8 cellular contexts compared by ENCODE assay signal in genomic region chr2:200373973-200374416, GRCh38.
A peak's percentile ranks its signal among the peaks of the same experiment; 100 is the strongest.
DNase-seq lines count a peak whose midpoint lies in the region; ATAC-seq and TF ChIP-seq lines count a peak whose summit lies in the region.

No MANE protein-coding gene starts in this region.

- H3K79me2 ChIP-seq in mesendoderm (ENCODE audit: control insufficient read depth, insufficient read depth, low read length), result peaks cover 53% of the 10 kb centered on the region

- TF ChIP-seq CTCF in liver (IDR thresholded peaks at IDR 0.05; ENCODE audit: low read depth, low read length, missing input control), result no peak
- no peak for TF ChIP-seq CTCF in uterus (IDR thresholded peaks at IDR 0.05)

- no peak overlapping the region for H2BK5ac ChIP-seq in mesendoderm (ENCODE audit: low read length)

- peak; percentile 32 to 50 for TF ChIP-seq RAD21 in liver (IDR thresholded peaks at IDR 0.05)

- DNase-seq in activated CD8-positive, alpha-beta memory T cell treated with anti-CD3 and anti-CD28 coated beads, Interleukin-2, amount 10 ng/mL, durations not matched to agents 7 days and 5 days, result peak; percentile 71
- no peak for DNase-seq in activated CD8-positive, alpha-beta memory T cell treated with anti-CD3 and anti-CD28 coated beads, Interleukin-2, amount 50 U/mL, for 48 hours
- peak; percentile 34 for DNase-seq in SW480 (ENCODE audit: low spot score)
- no peak for DNase-seq in mesendoderm
- no peak for DNase-seq in NCI-H446 (lab: John Stamatoyannopoulos, UW)
- no peak for DNase-seq in uterus

- peak overlapping the region in 2 of 3 donors; percentile 29 to 40 for H3K4me3 ChIP-seq in liver (ENCODE audit: low read depth in 1 of 3, low read length in 3 of 3)
- no peak overlapping the region for H3K4me3 ChIP-seq in mesendoderm (ENCODE audit: low read length)
- H3K4me3 ChIP-seq in uterus, result no peak overlapping the region

- no peak overlapping the region for H3K18ac ChIP-seq in mesendoderm (ENCODE audit: low read length)

- intact Hi-C loops in uterus (cut with DNase I; ENCODE audit: low total_unique reads), result no loop called here

- no peak overlapping the region for H4K5ac ChIP-seq in mesendoderm (ENCODE audit: low read length)

- H3K36me3 ChIP-seq in liver (ENCODE audit: control insufficient read depth in 4 of 4, insufficient read depth in 3 of 4, low read depth in 1 of 4, low read length in 3 of 4), result no peaks in the 10 kb centered on the region
- no peaks in the 10 kb centered on the region for H3K36me3 ChIP-seq in mesendoderm (ENCODE audit: control insufficient read depth, insufficient read depth, low read length)
- no peaks in the 10 kb centered on the region for H3K36me3 ChIP-seq in uterus

- 14% methylated on average over 5 of the region's 5 CpGs for WGBS in liver
- no CpG with 5 or more reads among the region's 5 CpGs for WGBS in mesendoderm (ENCODE audit: extremely low coverage, insufficient coverage, low lambda C conversion rate)

- H3K56ac ChIP-seq in mesendoderm (ENCODE audit: low read length), result no peak overlapping the region

- H3K4me2 ChIP-seq in mesendoderm (ENCODE audit: low read length), result no peak overlapping the region

- no peaks in the 10 kb centered on the region for H3K9me3 Mint-ChIP-seq in activated CD8-positive, alpha-beta memory T cell treated with anti-CD3 and anti-CD28 coated beads, Interleukin-2, amount 10 ng/mL, durations not matched to agents 7 days and 5 days (ENCODE audit: low read depth)

- CTCF ChIA-PET in activated CD8-positive, alpha-beta memory T cell treated with anti-CD3 and anti-CD28 coated beads, Interleukin-2, amount 10 ng/mL, durations not matched to agents 7 days and 5 days (lab: Charles Lee), result interaction anchor here (0.8 to 1.9 kb wide), 4 partner anchors 9 to 96 kb away, joined by 3 to 4 read pairs (median 3); no protein-coding TSS in a partner anchor

- no peak overlapping the region for H2BK15ac ChIP-seq in mesendoderm (replicated peaks; ENCODE audit: low read depth)

- no peak overlapping the region for H3K4ac ChIP-seq in mesendoderm (ENCODE audit: low read depth, low read length)

- H3K4me1 ChIP-seq in liver (ENCODE audit: control insufficient read depth in 4 of 4, insufficient read depth in 4 of 4, low read length in 3 of 4) (peaks cover 16 to 60% (median 55%) of the 10 kb centered on the region in 4 donors), mesendoderm (ENCODE audit: control insufficient read depth, low read depth, low read length) (peaks cover 19% of the 10 kb centered on the region), uterus (peaks cover 4 to 7% of the 10 kb centered on the region in 2 donors)

- H3K9ac ChIP-seq in liver (ENCODE audit: low read depth in 1 of 2, low read length in 2 of 2) (peak overlapping the region in 1 of 2 donors; percentile 17), mesendoderm (ENCODE audit: low read length) (no peak overlapping the region)

- H3K27me3 ChIP-seq in liver (ENCODE audit: control insufficient read depth in 4 of 4, insufficient read depth in 4 of 4, low read length in 3 of 4) (no peaks in the 10 kb centered on the region), mesendoderm (ENCODE audit: insufficient read depth, low read length, poor library complexity) (no peaks in the 10 kb centered on the region), uterus (no peaks in the 10 kb centered on the region)

- H3K4me1 Mint-ChIP-seq in activated CD8-positive, alpha-beta memory T cell treated with anti-CD3 and anti-CD28 coated beads, Interleukin-2, amount 10 ng/mL, durations not matched to agents 7 days and 5 days, result peaks cover 58% of the 10 kb centered on the region

- H3K4me3 Mint-ChIP-seq in activated CD8-positive, alpha-beta memory T cell treated with anti-CD3 and anti-CD28 coated beads, Interleukin-2, amount 10 ng/mL, durations not matched to agents 7 days and 5 days, result peak overlapping the region; percentile 90

- H2BK120ac ChIP-seq in mesendoderm (ENCODE audit: low read depth, low read length), result no peak overlapping the region

- H3K23ac ChIP-seq in mesendoderm (ENCODE audit: low read length), result no peak overlapping the region

- peaks cover 19% of the 10 kb centered on the region for H3K79me1 ChIP-seq in mesendoderm (ENCODE audit: low read length)

- ATAC-seq in activated CD8-positive, alpha-beta memory T cell treated with anti-CD3 and anti-CD28 coated beads, Interleukin-2, amount 10 ng/mL, durations not matched to agents 7 days and 5 days, result peak; percentile 94
- ATAC-seq in HG02884 (IDR thresholded peaks at IDR 0.05; ENCODE audit: unreplicated experiment), result peak; percentile 90

- H3K36me3 Mint-ChIP-seq in activated CD8-positive, alpha-beta memory T cell treated with anti-CD3 and anti-CD28 coated beads, Interleukin-2, amount 10 ng/mL, durations not matched to agents 7 days and 5 days, result peaks cover 20% of the 10 kb centered on the region

- no peaks in the 10 kb centered on the region for H3K27me3 Mint-ChIP-seq in activated CD8-positive, alpha-beta memory T cell treated with anti-CD3 and anti-CD28 coated beads, Interleukin-2, amount 10 ng/mL, durations not matched to agents 7 days and 5 days

- H3K27ac ChIP-seq in liver (ENCODE audit: low read depth in 1 of 2, low read length in 2 of 2), result peak overlapping the region; percentile 70 to 92
- no peak overlapping the region for H3K27ac ChIP-seq in mesendoderm (ENCODE audit: low read depth, low read length)
- no peak overlapping the region for H3K27ac ChIP-seq in uterus

- H3K27ac Mint-ChIP-seq in activated CD8-positive, alpha-beta memory T cell treated with anti-CD3 and anti-CD28 coated beads, Interleukin-2, amount 10 ng/mL, durations not matched to agents 7 days and 5 days, result peak overlapping the region; percentile 97

- H2AK5ac ChIP-seq in mesendoderm (ENCODE audit: low read length), result no peak overlapping the region

- TF ChIP-seq POLR2A in uterus (IDR thresholded peaks at IDR 0.05), result no peak

- no peak overlapping the region for H4K8ac ChIP-seq in mesendoderm (ENCODE audit: low read depth, low read length)

- no peaks in the 10 kb centered on the region for H3K9me3 ChIP-seq in liver (ENCODE audit: control insufficient read depth in 4 of 4, low read length in 3 of 4)
- no peaks in the 10 kb centered on the region for H3K9me3 ChIP-seq in uterus

TF ChIP-seq in liver, 16 proteins besides CTCF, POLR2A, EP300 and RAD21:
- peak; percentile 5 for TF ChIP-seq FOXA2 (IDR thresholded peaks at IDR 0.05)
- TF ChIP-seq HNF4G (IDR thresholded peaks at IDR 0.05), result no peak
- peak in 1 of 2 donors; percentile 39 for TF ChIP-seq RXRA (IDR thresholded peaks at IDR 0.05)
- TF ChIP-seq, protein P1, sequence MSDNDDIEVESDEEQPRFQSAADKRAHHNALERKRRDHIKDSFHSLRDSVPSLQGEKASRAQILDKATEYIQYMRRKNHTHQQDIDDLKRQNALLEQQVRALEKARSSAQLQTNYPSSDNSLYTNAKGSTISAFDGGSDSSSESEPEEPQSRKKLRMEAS (IDR thresholded peaks at IDR 0.05), result peak; percentile 31
- TF ChIP-seq, protein P2, sequence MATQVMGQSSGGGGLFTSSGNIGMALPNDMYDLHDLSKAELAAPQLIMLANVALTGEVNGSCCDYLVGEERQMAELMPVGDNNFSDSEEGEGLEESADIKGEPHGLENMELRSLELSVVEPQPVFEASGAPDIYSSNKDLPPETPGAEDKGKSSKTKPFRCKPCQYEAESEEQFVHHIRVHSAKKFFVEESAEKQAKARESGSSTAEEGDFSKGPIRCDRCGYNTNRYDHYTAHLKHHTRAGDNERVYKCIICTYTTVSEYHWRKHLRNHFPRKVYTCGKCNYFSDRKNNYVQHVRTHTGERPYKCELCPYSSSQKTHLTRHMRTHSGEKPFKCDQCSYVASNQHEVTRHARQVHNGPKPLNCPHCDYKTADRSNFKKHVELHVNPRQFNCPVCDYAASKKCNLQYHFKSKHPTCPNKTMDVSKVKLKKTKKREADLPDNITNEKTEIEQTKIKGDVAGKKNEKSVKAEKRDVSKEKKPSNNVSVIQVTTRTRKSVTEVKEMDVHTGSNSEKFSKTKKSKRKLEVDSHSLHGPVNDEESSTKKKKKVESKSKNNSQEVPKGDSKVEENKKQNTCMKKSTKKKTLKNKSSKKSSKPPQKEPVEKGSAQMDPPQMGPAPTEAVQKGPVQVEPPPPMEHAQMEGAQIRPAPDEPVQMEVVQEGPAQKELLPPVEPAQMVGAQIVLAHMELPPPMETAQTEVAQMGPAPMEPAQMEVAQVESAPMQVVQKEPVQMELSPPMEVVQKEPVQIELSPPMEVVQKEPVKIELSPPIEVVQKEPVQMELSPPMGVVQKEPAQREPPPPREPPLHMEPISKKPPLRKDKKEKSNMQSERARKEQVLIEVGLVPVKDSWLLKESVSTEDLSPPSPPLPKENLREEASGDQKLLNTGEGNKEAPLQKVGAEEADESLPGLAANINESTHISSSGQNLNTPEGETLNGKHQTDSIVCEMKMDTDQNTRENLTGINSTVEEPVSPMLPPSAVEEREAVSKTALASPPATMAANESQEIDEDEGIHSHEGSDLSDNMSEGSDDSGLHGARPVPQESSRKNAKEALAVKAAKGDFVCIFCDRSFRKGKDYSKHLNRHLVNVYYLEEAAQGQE (IDR thresholded peaks at IDR 0.05), result no peak
- TF ChIP-seq YY1 (IDR thresholded peaks at IDR 0.05), result peak; percentile 28
- no peak for TF ChIP-seq TAF1 (conservative IDR thresholded peaks at IDR 0.05)
- TF ChIP-seq JUND (IDR thresholded peaks at IDR 0.05), result peak; percentile 33 to 66
- TF ChIP-seq ATF3 (IDR thresholded peaks at IDR 0.05), result peak; percentile 67
- TF ChIP-seq GABPA (IDR thresholded peaks at IDR 0.05 in 1 of 2, conservative IDR thresholded peaks at IDR 0.05 in 1 of 2), result no peak
- TF ChIP-seq SP1 (IDR thresholded peaks at IDR 0.05), result no peak
- peak; percentile 21 to 38 for TF ChIP-seq HNF4A (conservative IDR thresholded peaks at IDR 0.05)
- no peak for TF ChIP-seq ZBTB33 (IDR thresholded peaks at IDR 0.05)
TF ChIP-seq in liver: peak in this region for 7.

Comparison
In these comparisons a context has a peak if more than half of its experiments do, and no peak if none do; other contexts are left out.
1. DNase-seq: peak in activated CD8-positive, alpha-beta memory T cell treated with anti-CD3 and anti-CD28 coated beads, Interleukin-2, amount 10 ng/mL, durations not matched to agents 7 days and 5 days (single experiment) and SW480 (single experiment); none in activated CD8-positive, alpha-beta memory T cell treated with anti-CD3 and anti-CD28 coated beads, Interleukin-2, amount 50 U/mL, for 48 hours (single experiment), mesendoderm (single experiment), NCI-H446 (0 of 2) and uterus (0 of 2).
2. H3K27ac ChIP-seq: peak in liver (2 of 2); none in mesendoderm (single experiment) and uterus (0 of 2).
3. H3K4me3 ChIP-seq: peak in liver (2 of 3); none in mesendoderm (single experiment) and uterus (0 of 2).